1 cellular context compared by ENCODE assay signal in genomic region chr15:89778861-89779260, GRCh38.
TF ChIP-seq lines count a peak whose summit lies in the region.

No MANE protein-coding gene starts in this region.

TF ChIP-seq in H1, 55 proteins besides CTCF, POLR2A, EP300 and RAD21:
- TF ChIP-seq SP1 (IDR thresholded peaks at IDR 0.05; ENCODE audit: low read depth, low read length) (no peak), TBP (IDR thresholded peaks at IDR 0.05; ENCODE audit: low read depth, low read length) (no peak), NANOG (IDR thresholded peaks at IDR 0.05; ENCODE audit: insufficient read depth, low read depth, low read length, poor library complexity, severe bottlenecking) (no peak), SIX5 (IDR thresholded peaks at IDR 0.05; ENCODE audit: low read depth, low read length) (no peak), SP4 (IDR thresholded peaks at IDR 0.05; ENCODE audit: low read length) (no peak), NRF1 (IDR thresholded peaks at IDR 0.05; ENCODE audit: low read depth, low read length) (no peak), SP2 (IDR thresholded peaks at IDR 0.05; ENCODE audit: low read length) (no peak), KDM4A (IDR thresholded peaks at IDR 0.05; ENCODE audit: low read depth, low read length, severe bottlenecking) (no peak), ATF3 (IDR thresholded peaks at IDR 0.05; ENCODE audit: insufficient read depth, low read depth, low read length) (no peak), BCL11A (IDR thresholded peaks at IDR 0.05; ENCODE audit: low read depth in 2 of 2, low read length in 2 of 2) (no peak), TCF12 (IDR thresholded peaks at IDR 0.05; ENCODE audit: low read depth, low read length) (no peak), CHD2 (IDR thresholded peaks at IDR 0.05; ENCODE audit: low read length) (no peak), RXRA (IDR thresholded peaks at IDR 0.05; ENCODE audit: insufficient read depth, low read depth, low read length) (no peak), RFX5 (IDR thresholded peaks at IDR 0.05; ENCODE audit: borderline replicate concordance, low read depth, low read length) (no peak), TAF1 (IDR thresholded peaks at IDR 0.05; ENCODE audit: low read depth, low read length) (no peak), SIN3A (conservative IDR thresholded peaks at IDR 0.05 in 1 of 2, IDR thresholded peaks at IDR 0.05 in 1 of 2; ENCODE audit: low read depth in 1 of 2, low read length in 2 of 2) (no peak), CTBP2 (IDR thresholded peaks at IDR 0.05; ENCODE audit: borderline replicate concordance, insufficient read depth, insufficient read length, low read length) (no peak), RNF2 (IDR thresholded peaks at IDR 0.05; ENCODE audit: borderline replicate concordance, low read depth, low read length, missing control alignments, poor library complexity, severe bottlenecking) (no peak), KDM5A (IDR thresholded peaks at IDR 0.05; ENCODE audit: low read length) (no peak), FOSL1 (IDR thresholded peaks at IDR 0.05; ENCODE audit: insufficient read depth, low read depth, low read length) (no peak)
